13 cellular contexts compared by ENCODE assay signal in genomic region chr12:106417926-106418910, GRCh38.
A peak's percentile ranks its signal among the peaks of the same experiment; 100 is the strongest.
DNase-seq lines count a peak whose midpoint lies in the region; ATAC-seq and TF ChIP-seq lines count a peak whose summit lies in the region.
"Had no signal": no experiment of that assay in that cellular context is flagged by ENCODE, and none has a peak within 500 bp of the region (broad histone marks: within the 10 kb centered on the region; RNA-seq: fewer than 3 reads in every experiment).

No MANE protein-coding gene starts in this region.

- H3K9me2 ChIP-seq in GM23248 (ENCODE audit: insufficient read depth), result no peaks in the 10 kb centered on the region

- peaks cover 3% of the 10 kb centered on the region; the same call in 1 of the 2 replicates for H3K36me3 ChIP-seq in GM23248 (ENCODE audit: low read depth)

- peak overlapping the region; percentile 67 for H3K4me2 ChIP-seq in GM23248 (ENCODE audit: unreplicated experiment)

- H3K4me1 ChIP-seq in GM23248 (ENCODE audit: insufficient read depth), result peaks cover 37% of the 10 kb centered on the region

- H2AFZ ChIP-seq in GM23248, result no peak overlapping the region

- in situ Hi-C loops in GM23248 (cut with MboI), result no loop called here

- H3K9me3 ChIP-seq in GM23248 (ENCODE audit: low read depth), result no peaks in the 10 kb centered on the region
- H3K9me3 ChIP-seq: upper lobe of right lung had no signal

- H3K9ac ChIP-seq in GM23248, result no peak overlapping the region; the same call in 1 of the 2 replicates

- 66 to 68% methylated on average over 7 of the region's 7 CpGs for WGBS in GM23248 (ENCODE audit: low coverage in 1 of 2, low lambda C conversion rate in 2 of 2, missing lambda C conversion rate in 2 of 2), 2 experiments

- DNase-seq in GM23248, result peak; percentile 75
- DNase-seq in SW480 (ENCODE audit: low spot score), result peak; percentile 67
- peak; percentile 88 for DNase-seq in fibroblast of pulmonary artery (ENCODE audit: low read depth)
- DNase-seq in pulmonary artery endothelial cell (ENCODE audit: low read depth, low spot score), result peak; percentile 33
- no peak for DNase-seq in activated gamma-delta T cell treated with Interleukin-2 at 50 U/mL for 16 hours
- no peak for DNase-seq in HUDEP-2 (lab: John Stamatoyannopoulos, UW; ENCODE audit: unreplicated experiment in 76 of 76)
- DNase-seq in GOT3 (lab: John Stamatoyannopoulos, UW), result no peak
- DNase-seq: activated naive CD4-positive, alpha-beta T cell treated with anti-CD3 and anti-CD28 coated beads for 36 hours; DMS79 treated with DMSO at 0.1 percent for 48 hours; KBM-7; stimulated activated CD4-positive, alpha-beta T cell treated with anti-CD3 and anti-CD28 coated beads, Interleukin-4, amount 100 ng/mL, for 24 hours; upper lobe of right lung had no signal

- ATAC-seq in GM21825 (IDR thresholded peaks at IDR 0.05; ENCODE audit: unreplicated experiment), result no peak
- ATAC-seq: upper lobe of right lung had no signal

- peaks cover 26% of the 10 kb centered on the region for H3F3A ChIP-seq in GM23248 (ENCODE audit: insufficient read depth)

- no peak for TF ChIP-seq CTCF in fibroblast of pulmonary artery (IDR thresholded peaks at IDR 0.05; ENCODE audit: low read length, missing control alignments)

- no peaks in the 10 kb centered on the region for H3K79me2 ChIP-seq in GM23248 (ENCODE audit: insufficient read depth)

- H3K4me3 ChIP-seq in GM23248, result peak overlapping the region; percentile 16
- no peak overlapping the region for H3K4me3 ChIP-seq in fibroblast of pulmonary artery (replicated peaks; ENCODE audit: low read depth, low read length)
- H3K4me3 ChIP-seq: upper lobe of right lung had no signal

- H4K20me1 ChIP-seq in GM23248 (ENCODE audit: insufficient read depth), result no peaks in the 10 kb centered on the region

- no peaks in the 10 kb centered on the region for H3K27me3 ChIP-seq in GM23248 (replicated peaks; ENCODE audit: insufficient read depth)
- H3K27me3 ChIP-seq: upper lobe of right lung had no signal

- peak overlapping the region; percentile 56 for H3K27ac ChIP-seq in GM23248
- H3K27ac ChIP-seq: upper lobe of right lung had no signal

Comparison
In these comparisons a context has a peak if more than half of its experiments do, and no peak if none do; other contexts are left out.
1. DNase-seq: peak in GM23248 (single experiment), SW480 (single experiment), fibroblast of pulmonary artery (single experiment) and pulmonary artery endothelial cell (single experiment); none in activated gamma-delta T cell treated with Interleukin-2 at 50 U/mL for 16 hours (single experiment), HUDEP-2 (0 of 76) and GOT3 (single experiment).